In genomic region chr18:46939337-46939963, GRCh38 we compare ENCODE assay signal across 13 cellular contexts. TPM values are rescaled to one million over a fixed set of nuclear protein-coding genes. Genes with fewer than 3 reads are reported as not detected.
A peak's percentile ranks its signal among the peaks of the same experiment; 100 is the strongest.
DNase-seq lines count a peak whose midpoint lies in the region; ATAC-seq, FAIRE-seq and TF ChIP-seq lines count a peak whose summit lies in the region.
"Had no signal": no experiment of that assay in that cellular context is flagged by ENCODE, and none has a peak within 500 bp of the region (broad histone marks: within the 10 kb centered on the region; RNA-seq: fewer than 3 reads in every experiment).

No MANE protein-coding gene starts in this region.

- peaks cover 11% of the 10 kb centered on the region for H3K4me1 ChIP-seq in A549

- intact Hi-C loops in cardiac septum (cut with DNase I) = no loop called here

- POLR2A ChIA-PET in A549 (lab: Yijun Ruan, JAX) (no interaction called here), HEK293T (lab: Yijun Ruan, JAX) (interaction anchor here (2.0 kb wide), 1 partner anchor 22 kb away, joined by 8 read pairs; the partner anchor contains the start of genes KATNAL2 and PIAS2)

- peak in 1 of 2 experiments; percentile 24 for DNase-seq in A549 (ENCODE audit: low read depth in 1 of 2, low spot score in 1 of 2)
- peak; percentile 70 for DNase-seq in HTR-8/SVneo (ENCODE audit: insufficient read length, low spot score)
- peak; percentile 43 to 65 for DNase-seq in cardiac fibroblast (ENCODE audit: low read depth in 2 of 2)
- DNase-seq in left lobe of liver (ENCODE audit: low spot score) = no peak
- no peak for DNase-seq in Ammon's horn (ENCODE audit: low spot score)
- no peak for DNase-seq in HEK293T (ENCODE audit: extremely low spot score)
- DNase-seq in cardiac septum (ENCODE audit: low spot score) = no peak
- DNase-seq: activated T-cell treated with anti-CD3 and anti-CD28 coated beads, Interleukin-2, amount 50 U/mL, for 1 hour; AML-193; cortex of kidney; NCI-H1105; stimulated activated CD4-positive, alpha-beta T cell treated with anti-CD3 and anti-CD28 coated beads, Interleukin-4, amount 100 ng/mL, for 4 hours had no signal

- H3K4me2 ChIP-seq in A549 = peak overlapping the region; percentile 32; the same call in 1 of the 3 replicates

- WGBS in A549 (ENCODE audit: missing lambda C conversion rate) = 93% methylated on average over 1 of the region's 1 CpG

- no peak for TF ChIP-seq RAD21 in A549 (conservative IDR thresholded peaks at IDR 0.05 in 1 of 2, IDR thresholded peaks at IDR 0.05 in 1 of 2)

- no peaks in the 10 kb centered on the region for H3K9me3 ChIP-seq in A549

- H3K4me3 ChIP-seq in A549 (no peak overlapping the region), cardiac fibroblast (replicated peaks in 1 of 2; ENCODE audit: low read depth in 2 of 2, low read length in 2 of 2) (no peak overlapping the region)

- no peak for FAIRE-seq in A549 (lab: Jason Lieb, UNC)
- no peak for FAIRE-seq in HTR-8/SVneo (lab: Jason Lieb, UNC)

- no peak for TF ChIP-seq EP300 in A549 (IDR thresholded peaks at IDR 0.05)

- H3K27ac ChIP-seq in A549 = no peak overlapping the region

- TF ChIP-seq POLR2A in A549 (IDR thresholded peaks at IDR 0.05; ENCODE audit: low read length) = no peak

- CTCF ChIA-PET in A549 (lab: Yijun Ruan, JAX) (interaction anchor here (1.5 kb wide), 1 partner anchor 9 kb away, joined by 6 read pairs; no protein-coding TSS in a partner anchor), HEK293T (lab: Yijun Ruan, JAX) (no interaction called here)

- ATAC-seq in A549 (peak; percentile 39 to 55; a peak in 3 of 6 replicates), left lobe of liver (peak; percentile 44), GM21786 (IDR thresholded peaks at IDR 0.05; ENCODE audit: unreplicated experiment) (no peak)

- TF ChIP-seq CTCF in A549 (IDR thresholded peaks at IDR 0.05) = no peak
- no peak for TF ChIP-seq CTCF in cardiac fibroblast (IDR thresholded peaks at IDR 0.05; ENCODE audit: low read depth, low read length)

TF ChIP-seq in A549, 52 proteins besides CTCF, POLR2A, EP300 and RAD21:
- TF ChIP-seq ZFP36 (IDR thresholded peaks at IDR 0.05; ENCODE audit: borderline replicate concordance, partially characterized antibody) (no peak), PHF8 (IDR thresholded peaks at IDR 0.05; ENCODE audit: borderline replicate concordance, low read depth) (no peak), FOSL2 (IDR thresholded peaks at IDR 0.05) (no peak), FOSL2 (CRISPR knock-in tag; IDR thresholded peaks at IDR 0.05) (peak; percentile 53), JUNB (IDR thresholded peaks at IDR 0.05) (no peak), CEBPB (IDR thresholded peaks at IDR 0.05) (no peak)

TF ChIP-seq in HEK293T, 16 proteins besides CTCF, POLR2A, EP300 and RAD21:
- no peak for TF ChIP-seq BHLHE40 (IDR thresholded peaks at IDR 0.05; ENCODE audit: borderline replicate concordance)
- TF ChIP-seq ARNT (IDR thresholded peaks at IDR 0.05) = no peak
- no peak for TF ChIP-seq ZNF384 (IDR thresholded peaks at IDR 0.05)
- no peak for TF ChIP-seq LEF1 (IDR thresholded peaks at IDR 0.05; ENCODE audit: borderline replicate concordance)
- TF ChIP-seq SUZ12 (IDR thresholded peaks at IDR 0.05) = no peak
- TF ChIP-seq PKNOX1 (IDR thresholded peaks at IDR 0.05) = no peak
- no peak for TF ChIP-seq ELF4 (IDR thresholded peaks at IDR 0.05)
- TF ChIP-seq SP1 (IDR thresholded peaks at IDR 0.05) = no peak
- TF ChIP-seq CTBP1 (IDR thresholded peaks at IDR 0.05; ENCODE audit: borderline replicate concordance) = no peak
- no peak for TF ChIP-seq TARDBP (IDR thresholded peaks at IDR 0.05)
- no peak for TF ChIP-seq FOXA1 (IDR thresholded peaks at IDR 0.05)

RNA-seq across cellular contexts. Expression of gene KATNAL2, which starts 22.0 kb away (rescaled TPM):
- 3.1 and 5.4 TPM in 2 replicates for polyA plus RNA-seq in A549 (2011; rRNA removed)
- 1.6 and 2.0 TPM in 2 replicates for polyA plus RNA-seq in A549 (2012; cell fraction: cytosol; rRNA removed)
- polyA plus RNA-seq in A549 (2012; cell fraction: nucleus; rRNA removed) = 3.2 and 5.8 TPM in 2 replicates
- 4.0 to 4.2 TPM (median 4.0 TPM) in 3 replicates for polyA plus RNA-seq in A549 (2017; fragmentation: RNase III; extraction: RNeasy Plus Mini Kit Qiagen cat#74134 plus additional on column Dnase treatment)
- polyA minus RNA-seq in A549 (2011; rRNA and poly(A)+ RNA removed) = 1.0 and 1.9 TPM in 2 replicates
- 4.5 TPM for total RNA-seq in left lobe of liver
- 5.7 TPM for total RNA-seq in cardiac septum

RNA-seq across cellular contexts. Expression of gene PIAS2, which starts 22.1 kb away (rescaled TPM):
- 6.7 and 8.1 TPM in 2 replicates for polyA plus RNA-seq in A549 (2011; rRNA removed)
- polyA plus RNA-seq in A549 (2012; cell fraction: cytosol; rRNA removed) = 4.3 and 5.8 TPM in 2 replicates
- 2.0 and 2.5 TPM in 2 replicates for polyA plus RNA-seq in A549 (2012; cell fraction: nucleus; rRNA removed)
- 6.6 to 7.0 TPM (median 6.8 TPM) in 3 replicates for polyA plus RNA-seq in A549 (2017; fragmentation: RNase III; extraction: RNeasy Plus Mini Kit Qiagen cat#74134 plus additional on column Dnase treatment)
- 7.2 and 11.9 TPM in 2 replicates for polyA minus RNA-seq in A549 (2011; rRNA and poly(A)+ RNA removed)
- 13.7 TPM for total RNA-seq in left lobe of liver
- 36.8 TPM for total RNA-seq in cardiac septum

Comparison
In these comparisons a context has a peak if more than half of its experiments do, and no peak if none do; other contexts are left out.
1. DNase-seq: peak in HTR-8/SVneo (single experiment) and cardiac fibroblast (2 of 2); none in left lobe of liver (single experiment), Ammon's horn (single experiment), HEK293T (single experiment) and cardiac septum (single experiment).